ENCODE assay signal across 1 cellular context in the genomic region with DNA sequence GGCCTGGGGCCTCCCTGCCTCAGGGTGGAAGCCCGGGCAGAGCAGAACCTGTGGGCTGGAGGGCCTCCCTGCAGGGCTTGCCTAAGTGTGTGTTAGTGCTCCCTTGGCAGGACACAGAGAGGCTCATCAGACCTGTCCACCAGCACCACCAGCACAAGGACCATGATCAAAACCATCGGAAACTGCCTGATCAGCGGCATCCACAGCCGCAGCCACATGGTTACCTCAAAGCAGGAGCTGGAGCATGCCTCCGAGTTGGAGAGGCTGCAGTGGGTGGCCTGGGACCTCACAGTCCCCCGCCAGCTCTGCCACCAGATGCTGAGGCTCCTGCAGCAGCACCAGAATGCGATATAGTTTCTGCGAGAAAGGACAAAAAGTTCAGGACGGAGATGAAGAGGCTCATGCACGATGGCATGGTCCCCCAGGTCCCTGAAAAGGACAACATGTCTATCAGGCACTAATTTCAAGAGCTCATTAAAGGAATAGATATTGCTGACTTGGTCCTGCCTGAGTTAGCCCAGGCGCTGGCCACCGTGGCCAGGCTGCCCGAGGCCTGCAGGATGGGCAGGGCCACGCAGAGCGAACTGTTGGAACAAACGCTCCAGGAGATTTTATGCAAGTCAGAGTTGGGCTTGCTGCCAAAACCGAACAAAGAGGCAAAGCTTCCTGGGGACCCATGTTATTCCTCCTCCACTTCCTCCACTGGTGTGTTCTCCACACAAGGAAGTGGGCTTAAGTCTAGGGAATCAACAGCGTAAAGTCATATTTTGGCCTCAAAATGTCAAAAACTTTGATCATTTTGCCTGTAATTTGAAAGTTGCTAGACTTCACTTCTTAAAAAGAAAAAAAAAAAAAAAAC.
TF ChIP-seq lines count a peak whose summit lies in the region.

No MANE protein-coding gene starts in this region.

TF ChIP-seq in HepG2, 621 proteins besides CTCF, POLR2A, EP300 and RAD21 (continued from another document):
- TF ChIP-seq, protein P1, sequence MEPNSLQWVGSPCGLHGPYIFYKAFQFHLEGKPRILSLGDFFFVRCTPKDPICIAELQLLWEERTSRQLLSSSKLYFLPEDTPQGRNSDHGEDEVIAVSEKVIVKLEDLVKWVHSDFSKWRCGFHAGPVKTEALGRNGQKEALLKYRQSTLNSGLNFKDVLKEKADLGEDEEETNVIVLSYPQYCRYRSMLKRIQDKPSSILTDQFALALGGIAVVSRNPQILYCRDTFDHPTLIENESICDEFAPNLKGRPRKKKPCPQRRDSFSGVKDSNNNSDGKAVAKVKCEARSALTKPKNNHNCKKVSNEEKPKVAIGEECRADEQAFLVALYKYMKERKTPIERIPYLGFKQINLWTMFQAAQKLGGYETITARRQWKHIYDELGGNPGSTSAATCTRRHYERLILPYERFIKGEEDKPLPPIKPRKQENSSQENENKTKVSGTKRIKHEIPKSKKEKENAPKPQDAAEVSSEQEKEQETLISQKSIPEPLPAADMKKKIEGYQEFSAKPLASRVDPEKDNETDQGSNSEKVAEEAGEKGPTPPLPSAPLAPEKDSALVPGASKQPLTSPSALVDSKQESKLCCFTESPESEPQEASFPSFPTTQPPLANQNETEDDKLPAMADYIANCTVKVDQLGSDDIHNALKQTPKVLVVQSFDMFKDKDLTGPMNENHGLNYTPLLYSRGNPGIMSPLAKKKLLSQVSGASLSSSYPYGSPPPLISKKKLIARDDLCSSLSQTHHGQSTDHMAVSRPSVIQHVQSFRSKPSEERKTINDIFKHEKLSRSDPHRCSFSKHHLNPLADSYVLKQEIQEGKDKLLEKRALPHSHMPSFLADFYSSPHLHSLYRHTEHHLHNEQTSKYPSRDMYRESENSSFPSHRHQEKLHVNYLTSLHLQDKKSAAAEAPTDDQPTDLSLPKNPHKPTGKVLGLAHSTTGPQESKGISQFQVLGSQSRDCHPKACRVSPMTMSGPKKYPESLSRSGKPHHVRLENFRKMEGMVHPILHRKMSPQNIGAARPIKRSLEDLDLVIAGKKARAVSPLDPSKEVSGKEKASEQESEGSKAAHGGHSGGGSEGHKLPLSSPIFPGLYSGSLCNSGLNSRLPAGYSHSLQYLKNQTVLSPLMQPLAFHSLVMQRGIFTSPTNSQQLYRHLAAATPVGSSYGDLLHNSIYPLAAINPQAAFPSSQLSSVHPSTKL (CRISPR knock-in tag; IDR thresholded peaks at IDR 0.05): peak; percentile 26; the same call in 1 of the 2 replicates
- TF ChIP-seq ZNF644 (CRISPR knock-in tag; IDR thresholded peaks at IDR 0.05; ENCODE audit: low read depth): 0 out of 2 replicates have a peak, but pooled peaks have one; percentile 11
- TF ChIP-seq ZNF350 (CRISPR knock-in tag; IDR thresholded peaks at IDR 0.05; ENCODE audit: borderline replicate concordance, low read depth): no peak
- TF ChIP-seq, protein P2, sequence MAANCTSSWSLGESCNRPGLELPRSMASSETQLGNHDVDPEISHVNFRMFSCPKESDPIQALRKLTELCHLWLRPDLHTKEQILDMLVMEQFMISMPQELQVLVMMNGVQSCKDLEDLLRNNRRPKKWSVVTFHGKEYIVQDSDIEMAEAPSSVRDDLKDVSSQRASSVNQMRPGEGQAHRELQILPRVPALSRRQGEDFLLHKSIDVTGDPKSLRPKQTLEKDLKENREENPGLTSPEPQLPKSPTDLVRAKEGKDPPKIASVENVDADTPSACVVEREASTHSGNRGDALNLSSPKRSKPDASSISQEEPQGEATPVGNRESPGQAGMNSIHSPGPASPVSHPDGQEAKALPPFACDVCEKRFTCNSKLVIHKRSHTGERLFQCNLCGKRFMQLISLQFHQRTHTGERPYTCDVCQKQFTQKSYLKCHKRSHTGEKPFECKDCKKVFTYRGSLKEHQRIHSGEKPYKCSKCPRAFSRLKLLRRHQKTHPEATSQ (CRISPR knock-in tag; IDR thresholded peaks at IDR 0.05; ENCODE audit: borderline replicate concordance): no peak
- no peak for TF ChIP-seq GABPA (IDR thresholded peaks at IDR 0.05; ENCODE audit: low read depth, low read length)
- TF ChIP-seq GABPA (CRISPR knock-in tag; IDR thresholded peaks at IDR 0.05; ENCODE audit: low read depth): 0 out of 2 replicates have a peak, but pooled peaks have one; percentile 17
- TF ChIP-seq NFE2 (CRISPR knock-in tag; IDR thresholded peaks at IDR 0.05): 0 out of 2 replicates have a peak, but pooled peaks have one; percentile 33
- no peak for TF ChIP-seq SOX13 (IDR thresholded peaks at IDR 0.05)
- peak in 1 of 2 experiments; percentile 19; a peak in 1 of 4 replicates for TF ChIP-seq SOX13 (CRISPR knock-in tag; conservative IDR thresholded peaks at IDR 0.05 in 1 of 2, IDR thresholded peaks at IDR 0.05 in 1 of 2)
- TF ChIP-seq KAT8 (CRISPR knock-in tag; IDR thresholded peaks at IDR 0.05): 0 out of 2 replicates have a peak, but pooled peaks have one; percentile 15
- peak; percentile 90 for TF ChIP-seq ZNF124 (CRISPR knock-in tag; IDR thresholded peaks at IDR 0.05)
- TF ChIP-seq HNF4A (CRISPR knock-in tag; IDR thresholded peaks at IDR 0.05): 0 out of 2 replicates have a peak, but pooled peaks have one; percentile 9
- peak; percentile 42; the same call in 1 of the 2 replicates for TF ChIP-seq ZNF331 (CRISPR knock-in tag; IDR thresholded peaks at IDR 0.05)
- TF ChIP-seq ELF1 (CRISPR knock-in tag; IDR thresholded peaks at IDR 0.05): peak; percentile 33; the same call in 1 of the 2 replicates
- TF ChIP-seq MED1 (CRISPR knock-in tag; IDR thresholded peaks at IDR 0.05): no peak
- no peak for TF ChIP-seq MTA1 (CRISPR knock-in tag; IDR thresholded peaks at IDR 0.05; ENCODE audit: borderline replicate concordance)
- TF ChIP-seq, protein P3, sequence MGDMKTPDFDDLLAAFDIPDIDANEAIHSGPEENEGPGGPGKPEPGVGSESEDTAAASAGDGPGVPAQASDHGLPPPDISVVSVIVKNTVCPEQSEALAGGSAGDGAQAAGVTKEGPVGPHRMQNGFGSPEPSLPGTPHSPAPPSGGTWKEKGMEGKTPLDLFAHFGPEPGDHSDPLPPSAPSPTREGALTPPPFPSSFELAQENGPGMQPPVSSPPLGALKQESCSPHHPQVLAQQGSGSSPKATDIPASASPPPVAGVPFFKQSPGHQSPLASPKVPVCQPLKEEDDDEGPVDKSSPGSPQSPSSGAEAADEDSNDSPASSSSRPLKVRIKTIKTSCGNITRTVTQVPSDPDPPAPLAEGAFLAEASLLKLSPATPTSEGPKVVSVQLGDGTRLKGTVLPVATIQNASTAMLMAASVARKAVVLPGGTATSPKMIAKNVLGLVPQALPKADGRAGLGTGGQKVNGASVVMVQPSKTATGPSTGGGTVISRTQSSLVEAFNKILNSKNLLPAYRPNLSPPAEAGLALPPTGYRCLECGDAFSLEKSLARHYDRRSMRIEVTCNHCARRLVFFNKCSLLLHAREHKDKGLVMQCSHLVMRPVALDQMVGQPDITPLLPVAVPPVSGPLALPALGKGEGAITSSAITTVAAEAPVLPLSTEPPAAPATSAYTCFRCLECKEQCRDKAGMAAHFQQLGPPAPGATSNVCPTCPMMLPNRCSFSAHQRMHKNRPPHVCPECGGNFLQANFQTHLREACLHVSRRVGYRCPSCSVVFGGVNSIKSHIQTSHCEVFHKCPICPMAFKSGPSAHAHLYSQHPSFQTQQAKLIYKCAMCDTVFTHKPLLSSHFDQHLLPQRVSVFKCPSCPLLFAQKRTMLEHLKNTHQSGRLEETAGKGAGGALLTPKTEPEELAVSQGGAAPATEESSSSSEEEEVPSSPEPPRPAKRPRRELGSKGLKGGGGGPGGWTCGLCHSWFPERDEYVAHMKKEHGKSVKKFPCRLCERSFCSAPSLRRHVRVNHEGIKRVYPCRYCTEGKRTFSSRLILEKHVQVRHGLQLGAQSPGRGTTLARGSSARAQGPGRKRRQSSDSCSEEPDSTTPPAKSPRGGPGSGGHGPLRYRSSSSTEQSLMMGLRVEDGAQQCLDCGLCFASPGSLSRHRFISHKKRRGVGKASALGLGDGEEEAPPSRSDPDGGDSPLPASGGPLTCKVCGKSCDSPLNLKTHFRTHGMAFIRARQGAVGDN (CRISPR knock-in tag; IDR thresholded peaks at IDR 0.05): peak; percentile 66
- peak; percentile 20; the same call in 1 of the 2 replicates for TF ChIP-seq ZFP91 (CRISPR knock-in tag; IDR thresholded peaks at IDR 0.05; ENCODE audit: borderline replicate concordance)
- TF ChIP-seq ARHGAP35 (CRISPR knock-in tag; IDR thresholded peaks at IDR 0.05; ENCODE audit: borderline replicate concordance): 0 out of 2 replicates have a peak, but pooled peaks have one; percentile 40
- no peak for TF ChIP-seq ZNF557 (CRISPR knock-in tag; IDR thresholded peaks at IDR 0.05)
- TF ChIP-seq, protein P4, sequence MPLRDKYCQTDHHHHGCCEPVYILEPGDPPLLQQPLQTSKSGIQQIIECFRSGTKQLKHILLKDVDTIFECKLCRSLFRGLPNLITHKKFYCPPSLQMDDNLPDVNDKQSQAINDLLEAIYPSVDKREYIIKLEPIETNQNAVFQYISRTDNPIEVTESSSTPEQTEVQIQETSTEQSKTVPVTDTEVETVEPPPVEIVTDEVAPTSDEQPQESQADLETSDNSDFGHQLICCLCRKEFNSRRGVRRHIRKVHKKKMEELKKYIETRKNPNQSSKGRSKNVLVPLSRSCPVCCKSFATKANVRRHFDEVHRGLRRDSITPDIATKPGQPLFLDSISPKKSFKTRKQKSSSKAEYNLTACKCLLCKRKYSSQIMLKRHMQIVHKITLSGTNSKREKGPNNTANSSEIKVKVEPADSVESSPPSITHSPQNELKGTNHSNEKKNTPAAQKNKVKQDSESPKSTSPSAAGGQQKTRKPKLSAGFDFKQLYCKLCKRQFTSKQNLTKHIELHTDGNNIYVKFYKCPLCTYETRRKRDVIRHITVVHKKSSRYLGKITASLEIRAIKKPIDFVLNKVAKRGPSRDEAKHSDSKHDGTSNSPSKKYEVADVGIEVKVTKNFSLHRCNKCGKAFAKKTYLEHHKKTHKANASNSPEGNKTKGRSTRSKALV (CRISPR knock-in tag; IDR thresholded peaks at IDR 0.05): 0 out of 2 replicates have a peak, but pooled peaks have one; percentile 37
- TF ChIP-seq SALL1 (CRISPR knock-in tag; IDR thresholded peaks at IDR 0.05): no peak
TF ChIP-seq in HepG2: peak in this region for 23.
